In the genomic region with DNA sequence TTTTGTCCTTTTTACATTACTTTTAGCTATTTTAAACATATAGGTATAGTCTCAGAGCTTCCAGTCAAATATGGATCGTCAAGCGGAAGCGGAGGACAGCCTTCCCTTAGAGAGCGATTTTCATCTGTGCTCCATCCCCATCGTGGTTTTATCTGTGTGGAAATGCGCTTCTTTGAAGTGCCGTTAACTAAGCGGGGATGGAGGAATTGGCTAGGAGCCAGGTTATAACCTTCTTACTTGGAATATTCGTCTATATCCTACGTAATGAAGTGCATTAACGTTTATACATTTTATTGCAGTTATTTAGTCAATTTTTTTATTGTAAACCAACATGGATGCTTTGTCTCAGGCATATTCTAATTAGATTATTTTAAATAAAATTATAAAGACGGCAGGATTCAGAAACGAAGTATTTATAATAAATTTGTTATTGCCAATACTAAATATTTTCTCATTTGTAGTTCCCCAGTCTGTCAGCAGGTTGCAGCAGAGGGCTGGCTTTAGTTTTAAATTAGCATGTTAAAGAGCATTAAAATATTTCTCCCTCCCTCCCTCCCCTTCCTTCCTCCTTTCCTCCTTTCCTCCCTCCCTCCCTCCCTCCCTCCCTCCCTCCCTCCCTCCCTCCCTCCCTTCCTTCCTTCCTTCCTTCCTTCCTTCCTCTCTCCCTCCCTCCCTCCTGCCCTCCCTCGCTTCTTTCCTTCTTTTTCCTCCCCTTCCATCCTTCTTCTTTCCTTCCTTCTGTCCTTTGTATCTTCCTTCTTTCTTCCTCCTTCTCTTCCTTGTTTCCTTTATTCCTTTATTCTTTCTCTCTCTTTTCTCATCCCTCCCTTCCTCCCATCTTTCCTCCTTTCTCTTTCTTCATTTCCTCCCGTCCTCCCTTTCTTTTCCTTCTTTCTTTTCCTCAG, we compare ENCODE assay signal across 8 cellular contexts.
DNase-seq lines count a peak whose midpoint lies in the region; ATAC-seq and TF ChIP-seq lines count a peak whose summit lies in the region.

No MANE protein-coding gene starts in this region.

- H3K4me3 ChIP-seq in lung (no peak overlapping the region), gastroesophageal sphincter (no peak overlapping the region)

- H3K9me3 Mint-ChIP-seq in activated CD8-positive, alpha-beta memory T cell treated with anti-CD3 and anti-CD28 coated beads, Interleukin-2, amount 10 ng/mL, durations not matched to agents 7 days and 5 days (ENCODE audit: low read depth): no peaks in the 10 kb centered on the region
- H3K9me3 Mint-ChIP-seq in activated naive CD4-positive, alpha-beta T cell treated with anti-CD3 and anti-CD28 coated beads, Interleukin-2, amount 50 U/mL, for 24 hours: peaks cover 2% of the 10 kb centered on the region
- H3K9me3 Mint-ChIP-seq in activated T-helper 2 cell treated with anti-CD3 and anti-CD28 coated beads, Interferon-gamma antibody, Interleukin-2, Interleukin-4, amounts not matched to agents 10 μg/mL and 5 μg/mL and 100 μg/mL, durations not matched to agents 14 hours and 24 hours and 36 hours: no peaks in the 10 kb centered on the region

- no peak overlapping the region for H3K27ac ChIP-seq in lung (ENCODE audit: low read depth in 1 of 2, low read length in 1 of 2)
- H3K27ac ChIP-seq in gastroesophageal sphincter: no peak overlapping the region

- H3K4me3 Mint-ChIP-seq in activated CD8-positive, alpha-beta memory T cell treated with anti-CD3 and anti-CD28 coated beads, Interleukin-2, amount 10 ng/mL, durations not matched to agents 7 days and 5 days: no peak overlapping the region
- H3K4me3 Mint-ChIP-seq in activated naive CD4-positive, alpha-beta T cell treated with anti-CD3 and anti-CD28 coated beads, Interleukin-2, amount 50 U/mL, for 24 hours: no peak overlapping the region
- H3K4me3 Mint-ChIP-seq in activated T-helper 2 cell treated with anti-CD3 and anti-CD28 coated beads, Interferon-gamma antibody, Interleukin-2, Interleukin-4, amounts not matched to agents 10 μg/mL and 5 μg/mL and 100 μg/mL, durations not matched to agents 14 hours and 24 hours and 36 hours (ENCODE audit: low read depth): no peak overlapping the region

- intact Hi-C loops in activated T-helper 2 cell treated with anti-CD3 and anti-CD28 coated beads, Interferon-gamma antibody, Interleukin-2, Interleukin-4, amounts not matched to agents 10 μg/mL and 5 μg/mL and 100 μg/mL, durations not matched to agents 14 hours and 24 hours and 36 hours (cut with micrococcal nuclease): loop anchor here (2.0 kb wide), 1 partner anchor 538 kb away; no protein-coding TSS in a partner anchor

- no peaks in the 10 kb centered on the region for H3K36me3 Mint-ChIP-seq in activated CD8-positive, alpha-beta memory T cell treated with anti-CD3 and anti-CD28 coated beads, Interleukin-2, amount 10 ng/mL, durations not matched to agents 7 days and 5 days
- H3K36me3 Mint-ChIP-seq in activated naive CD4-positive, alpha-beta T cell treated with anti-CD3 and anti-CD28 coated beads, Interleukin-2, amount 50 U/mL, for 24 hours: no peaks in the 10 kb centered on the region
- H3K36me3 Mint-ChIP-seq in activated T-helper 2 cell treated with anti-CD3 and anti-CD28 coated beads, Interferon-gamma antibody, Interleukin-2, Interleukin-4, amounts not matched to agents 10 μg/mL and 5 μg/mL and 100 μg/mL, durations not matched to agents 14 hours and 24 hours and 36 hours (ENCODE audit: low read depth): no peaks in the 10 kb centered on the region

- no peak for ATAC-seq in activated CD8-positive, alpha-beta memory T cell treated with anti-CD3 and anti-CD28 coated beads, Interleukin-2, amount 10 ng/mL, durations not matched to agents 7 days and 5 days
- ATAC-seq in lung (ENCODE audit: insufficient read depth, low FRiP score): no peak
- ATAC-seq in gastroesophageal sphincter: no peak
- ATAC-seq in HG02678 (IDR thresholded peaks at IDR 0.05; ENCODE audit: unreplicated experiment): no peak

- H3K36me3 ChIP-seq in lung (ENCODE audit: control insufficient read depth in 2 of 2, insufficient read depth in 2 of 2, low read length in 2 of 2) (no peaks in the 10 kb centered on the region), gastroesophageal sphincter (no peaks in the 10 kb centered on the region)

- no peaks in the 10 kb centered on the region for H3K4me1 ChIP-seq in lung (ENCODE audit: control insufficient read depth in 2 of 2, insufficient read depth in 2 of 2, low read length in 2 of 2)
- H3K4me1 ChIP-seq in gastroesophageal sphincter: no peaks in the 10 kb centered on the region

- peaks cover 3% of the 10 kb centered on the region for H3K27me3 Mint-ChIP-seq in activated CD8-positive, alpha-beta memory T cell treated with anti-CD3 and anti-CD28 coated beads, Interleukin-2, amount 10 ng/mL, durations not matched to agents 7 days and 5 days
- no peaks in the 10 kb centered on the region for H3K27me3 Mint-ChIP-seq in activated naive CD4-positive, alpha-beta T cell treated with anti-CD3 and anti-CD28 coated beads, Interleukin-2, amount 50 U/mL, for 24 hours
- H3K27me3 Mint-ChIP-seq in activated T-helper 2 cell treated with anti-CD3 and anti-CD28 coated beads, Interferon-gamma antibody, Interleukin-2, Interleukin-4, amounts not matched to agents 10 μg/mL and 5 μg/mL and 100 μg/mL, durations not matched to agents 14 hours and 24 hours and 36 hours (ENCODE audit: low read depth): peaks cover 19% of the 10 kb centered on the region

- TF ChIP-seq EP300 in gastroesophageal sphincter (IDR thresholded peaks at IDR 0.05): no peak

- no peak for TF ChIP-seq POLR2A in gastroesophageal sphincter (IDR thresholded peaks at IDR 0.05)

- CTCF ChIA-PET in activated CD8-positive, alpha-beta memory T cell treated with anti-CD3 and anti-CD28 coated beads, Interleukin-2, amount 10 ng/mL, durations not matched to agents 7 days and 5 days (lab: Charles Lee): interaction anchor here (0.7 kb wide), 1 partner anchor 341 kb away, joined by 3 read pairs; no protein-coding TSS in a partner anchor

- TF ChIP-seq CTCF in lung (IDR thresholded peaks at IDR 0.05; ENCODE audit: control extremely low read depth, extremely low read depth): peak; percentile 21
- TF ChIP-seq CTCF in gastroesophageal sphincter (IDR thresholded peaks at IDR 0.05): peak in 2 of 4 experiments; percentile 17 to 47

- WGBS in lung, 2 donors: 74 to 76% methylated on average over 14 to 15 of the region's 15 CpGs
- 51 to 66% methylated on average over 10 to 12 of the region's 15 CpGs for WGBS in gastroesophageal sphincter (ENCODE audit: low coverage in 1 of 2), 2 donors

- H3K4me1 Mint-ChIP-seq in activated CD8-positive, alpha-beta memory T cell treated with anti-CD3 and anti-CD28 coated beads, Interleukin-2, amount 10 ng/mL, durations not matched to agents 7 days and 5 days: no peaks in the 10 kb centered on the region
- peaks cover 12% of the 10 kb centered on the region for H3K4me1 Mint-ChIP-seq in activated naive CD4-positive, alpha-beta T cell treated with anti-CD3 and anti-CD28 coated beads, Interleukin-2, amount 50 U/mL, for 24 hours
- H3K4me1 Mint-ChIP-seq in activated T-helper 2 cell treated with anti-CD3 and anti-CD28 coated beads, Interferon-gamma antibody, Interleukin-2, Interleukin-4, amounts not matched to agents 10 μg/mL and 5 μg/mL and 100 μg/mL, durations not matched to agents 14 hours and 24 hours and 36 hours (ENCODE audit: low read depth): no peaks in the 10 kb centered on the region

- H3K9me3 ChIP-seq in lung (ENCODE audit: control insufficient read depth in 2 of 2, insufficient read depth in 1 of 2, low read length in 1 of 2): no peaks in the 10 kb centered on the region
- H3K9me3 ChIP-seq in gastroesophageal sphincter: no peaks in the 10 kb centered on the region

- DNase-seq in activated CD8-positive, alpha-beta memory T cell treated with anti-CD3 and anti-CD28 coated beads, Interleukin-2, amount 50 U/mL, for 4 hours: peak; percentile 17
- no peak for DNase-seq in activated CD8-positive, alpha-beta memory T cell treated with anti-CD3 and anti-CD28 coated beads, Interleukin-2, amount 10 ng/mL, durations not matched to agents 7 days and 5 days
- peak; percentile 24 for DNase-seq in NCI-H1105 (lab: John Stamatoyannopoulos, UW)
- no peak for DNase-seq in lung (ENCODE audit: low spot score)
- DNase-seq in activated T-helper 2 cell treated with anti-CD3 and anti-CD28 coated beads, Interferon-gamma antibody, Interleukin-2, Interleukin-4, amounts not matched to agents 10 μg/mL and 5 μg/mL and 100 μg/mL, durations not matched to agents 14 hours and 24 hours and 36 hours (ENCODE audit: low spot score): no peak

- H3K27me3 ChIP-seq in lung (ENCODE audit: control insufficient read depth, insufficient read depth): no peaks in the 10 kb centered on the region
- no peaks in the 10 kb centered on the region for H3K27me3 ChIP-seq in gastroesophageal sphincter

- no peak overlapping the region for H3K27ac Mint-ChIP-seq in activated CD8-positive, alpha-beta memory T cell treated with anti-CD3 and anti-CD28 coated beads, Interleukin-2, amount 10 ng/mL, durations not matched to agents 7 days and 5 days
- H3K27ac Mint-ChIP-seq in activated naive CD4-positive, alpha-beta T cell treated with anti-CD3 and anti-CD28 coated beads, Interleukin-2, amount 50 U/mL, for 24 hours: peak overlapping the region; percentile 81
- H3K27ac Mint-ChIP-seq in activated T-helper 2 cell treated with anti-CD3 and anti-CD28 coated beads, Interferon-gamma antibody, Interleukin-2, Interleukin-4, amounts not matched to agents 10 μg/mL and 5 μg/mL and 100 μg/mL, durations not matched to agents 14 hours and 24 hours and 36 hours: no peak overlapping the region

Comparison
In these comparisons a context has a peak if more than half of its experiments do, and no peak if none do; other contexts are left out.
1. DNase-seq: peak in activated CD8-positive, alpha-beta memory T cell treated with anti-CD3 and anti-CD28 coated beads, Interleukin-2, amount 50 U/mL, for 4 hours (single experiment) and NCI-H1105 (single experiment); none in activated CD8-positive, alpha-beta memory T cell treated with anti-CD3 and anti-CD28 coated beads, Interleukin-2, amount 10 ng/mL, durations not matched to agents 7 days and 5 days (single experiment), lung (single experiment) and activated T-helper 2 cell treated with anti-CD3 and anti-CD28 coated beads, Interferon-gamma antibody, Interleukin-2, Interleukin-4, amounts not matched to agents 10 μg/mL and 5 μg/mL and 100 μg/mL, durations not matched to agents 14 hours and 24 hours and 36 hours (single experiment).